In the genomic region with DNA sequence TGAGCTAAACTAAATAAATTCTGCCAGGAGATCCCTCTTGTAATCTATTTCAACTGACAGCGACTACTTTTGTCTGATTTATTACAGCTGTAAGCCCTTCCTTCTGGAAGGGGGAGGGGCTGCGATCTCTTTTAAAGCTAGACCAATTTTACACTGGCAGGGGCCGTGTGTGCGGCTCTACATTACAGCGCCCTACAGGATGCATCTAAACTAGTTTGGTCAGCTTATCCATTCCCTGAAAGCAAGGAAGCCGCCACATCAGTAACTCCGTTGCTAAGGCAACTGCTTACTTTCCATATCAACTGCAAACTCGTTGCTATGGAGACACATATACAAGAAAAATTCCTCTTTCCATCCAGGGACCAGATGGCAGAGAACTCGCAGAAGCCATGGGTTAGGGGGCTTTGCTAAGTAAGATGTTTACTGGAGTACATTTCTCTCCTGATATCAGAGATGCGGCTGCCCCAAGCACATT, we compare ENCODE assay signal across 9 cellular contexts. TPM values are rescaled to one million over a fixed set of nuclear protein-coding genes. Genes with fewer than 3 reads are reported as not detected.
DNase-seq lines count a peak whose midpoint lies in the region; ATAC-seq lines count a peak whose summit lies in the region.
"Had no signal": no experiment of that assay in that cellular context is flagged by ENCODE, and none has a peak within 500 bp of the region (broad histone marks: within the 10 kb centered on the region; RNA-seq: fewer than 3 reads in every experiment).

No MANE protein-coding gene starts in this region.

- no peak for ATAC-seq in GM21723 (IDR thresholded peaks at IDR 0.05; ENCODE audit: unreplicated experiment)

- peak overlapping the region; percentile 47 for H3K27ac ChIP-seq in muscle layer of duodenum (ENCODE audit: low read length)
- H3K27ac ChIP-seq: tibial nerve had no signal

- H3K4me1 ChIP-seq in muscle layer of duodenum (ENCODE audit: control insufficient read depth in 1 of 2, insufficient read depth in 2 of 2, low read length in 2 of 2): peaks cover 4 to 33% of the 10 kb centered on the region in 2 donors

- no peaks in the 10 kb centered on the region for H3K27me3 ChIP-seq in muscle layer of duodenum (ENCODE audit: low read depth, low read length)
- H3K27me3 ChIP-seq: tibial nerve had no signal

- H3K36me3 ChIP-seq in muscle layer of duodenum (ENCODE audit: control insufficient read depth in 1 of 2, insufficient read depth in 2 of 2, low read length in 2 of 2): no peaks in the 10 kb centered on the region

- peak; percentile 21 for DNase-seq in Caki2 (ENCODE audit: low read depth)
- peak; percentile 88 for DNase-seq in NCI-H2171 (lab: John Stamatoyannopoulos, UW)
- DNase-seq in dermis blood vessel endothelial cell: peak; percentile 72
- DNase-seq in NCI-H2107 treated with DMSO at 0.1 percent for 48 hours (lab: John Stamatoyannopoulos, UW; ENCODE audit: unreplicated experiment): no peak
- DNase-seq in SHP77 treated with DMSO at 0.1 percent for 48 hours (lab: John Stamatoyannopoulos, UW): no peak
- DNase-seq in posterior vena cava (ENCODE audit: low spot score): no peak

- no peaks in the 10 kb centered on the region for H3K9me3 ChIP-seq in muscle layer of duodenum (ENCODE audit: control insufficient read depth in 1 of 2, low read length in 2 of 2)
- H3K9me3 ChIP-seq: tibial nerve had no signal

- in situ Hi-C loops in Caki2 (cut with HindIII; ENCODE audit: low pct_unique_long_range_greater_than_20kb, low sequenced_read_pairs): no loop called here

- H3K4me3 ChIP-seq in muscle layer of duodenum (ENCODE audit: low read depth in 1 of 2, low read length in 2 of 2): peak overlapping the region; percentile 3 to 36
- H3K4me3 ChIP-seq: tibial nerve had no signal

- intact Hi-C loops in posterior vena cava (cut with DNase I): loop anchor here (5.0 kb wide), 2 partner anchors 357 to 363 kb away; no protein-coding TSS in a partner anchor

RNA-seq across cellular contexts. Expression of gene FOXN3, which starts 17.4 kb away (rescaled TPM):
- 3.2 and 5.9 TPM in 2 replicates for total RNA-seq in Caki2 (2014; rRNA removed; shearing (Covaris generic); ENCODE audit: low replicate concordance)
- 25.9 and 39.5 TPM in 2 replicates for total RNA-seq in dermis blood vessel endothelial cell
- 100 to 1,000 TPM; 138 to 142 TPM for total RNA-seq in posterior vena cava

Comparison
In these comparisons a context has a peak if more than half of its experiments do, and no peak if none do; other contexts are left out.
1. DNase-seq: peak in Caki2 (single experiment), NCI-H2171 (single experiment) and dermis blood vessel endothelial cell (single experiment); none in NCI-H2107 treated with DMSO at 0.1 percent for 48 hours (single experiment), SHP77 treated with DMSO at 0.1 percent for 48 hours (single experiment) and posterior vena cava (single experiment).